28 cellular contexts compared by ENCODE assay signal in genomic region chr4:164188236-164188635, GRCh38.
"Had no signal": no experiment of that assay in that cellular context is flagged by ENCODE, and none has a peak within 500 bp of the region (broad histone marks: within the 10 kb centered on the region; RNA-seq: fewer than 3 reads in every experiment).

No MANE protein-coding gene starts in this region.

- DNase-seq: activated CD4-positive, alpha-beta memory T cell treated with anti-CD3 and anti-CD28 coated beads for 36 hours; activated CD4-positive, alpha-beta T cell treated with anti-CD3 and anti-CD28 coated beads, Interleukin-2, amount 10 ng/mL, durations not matched to agents 7 days and 5 days; activated CD4-positive, CD25-positive, alpha-beta regulatory T cell; activated CD8-positive, alpha-beta memory T cell treated with anti-CD3 and anti-CD28 coated beads for 24 hours; activated effector memory CD4-positive, alpha-beta T cell treated with anti-CD3 and anti-CD28 coated beads, Interleukin-2, amount 50 U/mL, for 16 hours; activated naive CD4-positive, alpha-beta T cell treated with Interleukin-2 at 50 U/mL for 16 hours; activated naive CD8-positive, alpha-beta T cell treated with anti-CD3 and anti-CD28 coated beads, Interleukin-2, amount 50 U/mL, for 24 hours; activated T-cell treated with anti-CD3 and anti-CD28 coated beads, Interleukin-2, amount 50 U/mL, for 4 hours; amniotic stem cell; NCI-H1092; NCI-H1417; NCI-H187; NCI-H2081; NCI-H446; NCI-H524; NK-92 treated with Interleukin-12 subunit alpha and Interleukin-12 subunit beta, amount 100 ng/mL, for 24 hours; OCI-M1; RPMI8226; T-helper 2 cell; T1000 had no signal

- H3K4me3 ChIP-seq: SK-N-MC had no signal

- H3K9ac ChIP-seq: KMS-11 had no signal

- H3K4me2 ChIP-seq: KMS-11 had no signal

- H3K27ac ChIP-seq: KMS-11, SK-N-MC had no signal

- FAIRE-seq: astrocyte, TTC549 had no signal

- ATAC-seq: activated naive CD4-positive, alpha-beta T cell treated with anti-CD3 and anti-CD28 coated beads, Interleukin-2, amount 50 U/mL, for 72 hours; activated naive CD8-positive, alpha-beta T cell treated with anti-CD3 and anti-CD28 coated beads, Interleukin-2, amount 50 U/mL, for 24 hours; activated T-cell treated with anti-CD3 and anti-CD28 coated beads, Interleukin-2, amount 50 U/mL, for 4 hours; Panc1; Right ventricle myocardium inferior; T-cell had no signal
